Comparison of ENCODE assay signal across 18 cellular contexts in the genomic region with DNA sequence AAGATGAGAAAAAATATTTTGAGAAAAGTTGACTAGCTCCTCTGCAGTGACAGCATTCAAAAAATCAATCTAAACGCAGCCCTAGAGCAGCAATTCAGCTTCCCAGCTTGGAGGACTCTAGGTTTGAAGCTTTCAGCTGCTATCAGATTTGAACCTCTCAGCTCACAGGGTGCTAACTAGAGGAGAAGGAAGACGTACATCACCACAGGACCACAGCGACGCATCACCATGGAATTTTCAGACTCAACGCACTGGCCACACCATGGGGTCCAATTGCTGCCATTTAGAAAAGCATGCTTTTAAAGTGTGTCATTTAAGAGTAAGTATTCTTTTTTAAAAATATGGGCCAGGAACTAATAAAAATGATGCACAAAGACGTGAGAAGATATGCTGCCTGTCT. TPM values are rescaled to one million over a fixed set of nuclear protein-coding genes. Genes with fewer than 3 reads are reported as not detected.
A peak's percentile ranks its signal among the peaks of the same experiment; 100 is the strongest.
DNase-seq lines count a peak whose midpoint lies in the region; ATAC-seq and TF ChIP-seq lines count a peak whose summit lies in the region.
"Had no signal": no experiment of that assay in that cellular context is flagged by ENCODE, and none has a peak within 500 bp of the region (broad histone marks: within the 10 kb centered on the region; RNA-seq: fewer than 3 reads in every experiment).

No MANE protein-coding gene starts in this region.

- peak overlapping the region; percentile 41 to 63 for H3K27ac Mint-ChIP-seq in natural killer cell
- H3K27ac Mint-ChIP-seq in natural killer cell treated with Interleukin-12 subunit alpha and Interleukin-12 subunit beta and Interleukin-15 and Interleukin-18, amount 100 ng/mL, for 72 hours, result peak overlapping the region in 1 of 2 donors; percentile 77
- peak overlapping the region; percentile 35 to 79 for H3K27ac Mint-ChIP-seq in T-cell
- H3K27ac Mint-ChIP-seq: activated CD8-positive, alpha-beta memory T cell treated with anti-CD3 and anti-CD28 coated beads, Interleukin-2, amount 10 ng/mL, durations not matched to agents 7 days and 5 days; type B pancreatic cell had no signal

- TF ChIP-seq CTCF in natural killer cell (IDR thresholded peaks at IDR 0.05), result no peak
- no peak for TF ChIP-seq CTCF in fibroblast of pulmonary artery (IDR thresholded peaks at IDR 0.05; ENCODE audit: low read length, missing control alignments)
- TF ChIP-seq CTCF in tibial nerve (IDR thresholded peaks at IDR 0.05), result no peak

- no peaks in the 10 kb centered on the region for H3K4me1 ChIP-seq in tibial nerve

- H3K36me3 Mint-ChIP-seq in natural killer cell (no peaks in the 10 kb centered on the region), T-cell (peaks cover 20% of the 10 kb centered on the region)
- H3K36me3 Mint-ChIP-seq in natural killer cell treated with Interleukin-12 subunit alpha and Interleukin-12 subunit beta and Interleukin-15 and Interleukin-18, amount 100 ng/mL, for 72 hours, result no peaks in the 10 kb centered on the region
- H3K36me3 Mint-ChIP-seq: type B pancreatic cell had no signal

- H3K4me3 Mint-ChIP-seq in natural killer cell, result peak overlapping the region; percentile 0
- H3K4me3 Mint-ChIP-seq in natural killer cell treated with Interleukin-12 subunit alpha and Interleukin-12 subunit beta and Interleukin-15 and Interleukin-18, amount 100 ng/mL, for 72 hours, result no peak overlapping the region
- peak overlapping the region in 1 of 3 donors; percentile 5 for H3K4me3 Mint-ChIP-seq in T-cell
- H3K4me3 Mint-ChIP-seq: activated CD8-positive, alpha-beta memory T cell treated with anti-CD3 and anti-CD28 coated beads, Interleukin-2, amount 10 ng/mL, durations not matched to agents 7 days and 5 days; type B pancreatic cell had no signal

- POLR2A ChIA-PET in T-cell (lab: Charles Lee), result interaction anchor here in 1 of 2 donors (2.2 kb wide), 1 partner anchor 10 kb away, joined by 11 read pairs; no protein-coding TSS in a partner anchor

- peaks cover 55 to 60% of the 10 kb centered on the region in 2 donors for H3K4me1 Mint-ChIP-seq in natural killer cell
- peaks cover 54 to 59% of the 10 kb centered on the region in 2 donors for H3K4me1 Mint-ChIP-seq in natural killer cell treated with Interleukin-12 subunit alpha and Interleukin-12 subunit beta and Interleukin-15 and Interleukin-18, amount 100 ng/mL, for 72 hours (ENCODE audit: low read depth in 2 of 2)
- peaks cover 53 to 85% (median 66%) of the 10 kb centered on the region in 3 donors for H3K4me1 Mint-ChIP-seq in T-cell

- H3K27me3 ChIP-seq in tibial nerve, result no peaks in the 10 kb centered on the region

- no peak for TF ChIP-seq POLR2A in tibial nerve (IDR thresholded peaks at IDR 0.05)

- intact Hi-C loops in natural killer cell (cut with micrococcal nuclease) (no loop called here), cardiac septum (cut with DNase I) (no loop called here)

- CTCF ChIA-PET in T-cell (lab: Charles Lee), result interaction anchor here in 1 of 2 donors (1.7 kb wide), 1 partner anchor 18 kb away, joined by 8 read pairs; no protein-coding TSS in a partner anchor

- no peak for TF ChIP-seq EP300 in tibial nerve (IDR thresholded peaks at IDR 0.05)

- no peaks in the 10 kb centered on the region for H3K36me3 ChIP-seq in tibial nerve

- H3K9me3 Mint-ChIP-seq in natural killer cell (no peaks in the 10 kb centered on the region), T-cell (no peaks in the 10 kb centered on the region)
- H3K9me3 Mint-ChIP-seq in natural killer cell treated with Interleukin-12 subunit alpha and Interleukin-12 subunit beta and Interleukin-15 and Interleukin-18, amount 100 ng/mL, for 72 hours, result no peaks in the 10 kb centered on the region
- H3K9me3 Mint-ChIP-seq: type B pancreatic cell had no signal

- no peak for DNase-seq in natural killer cell
- no peak for DNase-seq in natural killer cell treated with Interleukin-12 subunit alpha and Interleukin-12 subunit beta and Interleukin-15 and Interleukin-18, amount 100 ng/mL, for 72 hours (ENCODE audit: low spot score)
- no peak for DNase-seq in T-cell
- peak; percentile 44 for DNase-seq in fibroblast of pulmonary artery (ENCODE audit: low read depth)
- peak; percentile 59 for DNase-seq in stromal cell of bone marrow (ENCODE audit: low read depth)
- DNase-seq in tibial nerve (ENCODE audit: low spot score in 2 of 2), result no peak
- no peak for DNase-seq in cardiac septum (ENCODE audit: low spot score)
- no peak for DNase-seq in HuH-7 (ENCODE audit: low spot score)
- DNase-seq: activated CD8-positive, alpha-beta memory T cell treated with anti-CD3 and anti-CD28 coated beads, Interleukin-2, amount 10 ng/mL, durations not matched to agents 7 days and 5 days; AML-193; GF-D8; midbrain; NCI-H2171 treated with DMSO at 0.1 percent for 48 hours; T-helper 9 cell had no signal

- ATAC-seq in natural killer cell, result peak; percentile 51 to 71 (median 57)
- ATAC-seq in natural killer cell treated with Interleukin-12 subunit alpha and Interleukin-12 subunit beta and Interleukin-15 and Interleukin-18, amount 100 ng/mL, for 72 hours, result no peak
- no peak for ATAC-seq in T-cell (replicated peaks in 1 of 4)
- ATAC-seq: activated CD8-positive, alpha-beta memory T cell treated with anti-CD3 and anti-CD28 coated beads, Interleukin-2, amount 10 ng/mL, durations not matched to agents 7 days and 5 days had no signal

- H3K27ac ChIP-seq in tibial nerve, result no peak overlapping the region
- H3K27ac ChIP-seq: KMS-11 had no signal

- H3K9me3 ChIP-seq in tibial nerve, result no peaks in the 10 kb centered on the region

- H3K27me3 Mint-ChIP-seq in natural killer cell (ENCODE audit: low read depth in 2 of 2) (no peaks in the 10 kb centered on the region), T-cell (no peaks in the 10 kb centered on the region)
- H3K27me3 Mint-ChIP-seq in natural killer cell treated with Interleukin-12 subunit alpha and Interleukin-12 subunit beta and Interleukin-15 and Interleukin-18, amount 100 ng/mL, for 72 hours, result no peaks in the 10 kb centered on the region
- H3K27me3 Mint-ChIP-seq: activated CD8-positive, alpha-beta memory T cell treated with anti-CD3 and anti-CD28 coated beads, Interleukin-2, amount 10 ng/mL, durations not matched to agents 7 days and 5 days; type B pancreatic cell had no signal

- H3K4me3 ChIP-seq in fibroblast of pulmonary artery (replicated peaks; ENCODE audit: low read depth, low read length) (no peak overlapping the region), tibial nerve (no peak overlapping the region)
- H3K4me3 ChIP-seq: skin epidermis had no signal

- WGBS in tibial nerve, 2 donors, result 88 to 92% methylated on average over 6 of the region's 6 CpGs

RNA-seq across cellular contexts. Expression of gene FUCA2, which starts 45.0 kb away (rescaled TPM):
- 10 to 100 TPM; 10.5 to 15.5 (median 13.0) TPM for total RNA-seq in natural killer cell
- 10 to 100 TPM; 25.4 to 28.9 TPM for total RNA-seq in natural killer cell treated with Interleukin-12 subunit alpha and Interleukin-12 subunit beta and Interleukin-15 and Interleukin-18, amount 100 ng/mL, for 72 hours
- 1 to 10 TPM; 4.6 to 9.0 (median 7.1) TPM for total RNA-seq in T-cell
- 10 to 100 TPM; 24.9 to 49.6 (median 33.6) TPM for total RNA-seq in tibial nerve
- 37.8 TPM for total RNA-seq in cardiac septum
- total RNA-seq: OCI-LY7 had no signal

Comparison
In these comparisons a context has a peak if more than half of its experiments do, and no peak if none do; other contexts are left out.
1. ATAC-seq: peak in natural killer cell (3 of 3); none in natural killer cell treated with Interleukin-12 subunit alpha and Interleukin-12 subunit beta and Interleukin-15 and Interleukin-18, amount 100 ng/mL, for 72 hours (0 of 2) and T-cell (0 of 4).
2. DNase-seq: peak in fibroblast of pulmonary artery (single experiment) and stromal cell of bone marrow (single experiment); none in natural killer cell (single experiment), natural killer cell treated with Interleukin-12 subunit alpha and Interleukin-12 subunit beta and Interleukin-15 and Interleukin-18, amount 100 ng/mL, for 72 hours (single experiment), T-cell (0 of 34), tibial nerve (0 of 2), cardiac septum (single experiment) and HuH-7 (single experiment).